1 cellular context compared by ENCODE assay signal in the genomic region with DNA sequence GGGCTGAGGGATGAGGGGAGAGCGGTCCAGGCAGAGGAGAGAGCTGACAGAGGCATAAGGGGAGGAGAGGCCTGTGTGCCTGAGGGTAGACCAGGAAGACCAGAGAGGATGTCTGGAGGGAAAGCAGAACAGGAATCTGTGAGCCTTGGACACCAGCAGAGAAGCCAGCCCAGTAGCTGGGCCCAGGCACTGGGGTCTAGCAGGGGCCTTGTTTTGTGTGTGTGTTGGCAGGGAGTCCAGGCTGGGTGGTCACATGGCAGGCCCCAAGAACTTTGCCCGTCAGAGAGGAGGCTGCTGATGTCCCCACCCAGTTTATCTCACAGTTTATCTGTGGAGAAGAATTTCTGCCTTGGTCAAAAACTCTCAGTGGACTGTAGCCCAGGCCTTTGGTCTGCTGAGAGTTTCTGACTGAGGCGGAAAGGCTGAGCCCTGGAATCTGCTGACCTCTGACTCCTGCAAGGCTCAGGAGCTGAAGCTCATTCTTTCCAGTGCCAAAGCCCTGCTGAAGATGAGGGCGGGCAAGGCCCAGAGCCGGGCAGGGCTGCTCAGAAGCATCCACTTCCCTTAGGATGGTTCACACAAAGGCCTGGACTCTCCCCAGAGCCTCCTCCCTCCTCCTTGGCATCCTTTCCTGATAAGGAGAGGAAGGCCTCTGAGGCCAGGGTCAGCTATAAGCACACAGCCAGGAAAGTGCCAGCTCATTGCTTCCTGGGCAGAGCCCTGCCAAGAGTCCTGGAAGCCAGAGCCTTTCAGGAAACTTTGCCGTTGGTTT.
TF ChIP-seq lines count a peak whose summit lies in the region.

No MANE protein-coding gene starts in this region.

TF ChIP-seq in IMR-90, 13 proteins besides CTCF, POLR2A, EP300 and RAD21:
- no peak for TF ChIP-seq ELK1 (IDR thresholded peaks at IDR 0.05; ENCODE audit: borderline replicate concordance, low read depth, low read length)
- TF ChIP-seq RCOR1 (IDR thresholded peaks at IDR 0.05; ENCODE audit: insufficient replicate concordance, low read length): no peak
- no peak for TF ChIP-seq CEBPB (IDR thresholded peaks at IDR 0.05; ENCODE audit: low read depth, low read length)
- no peak for TF ChIP-seq BHLHE40 (IDR thresholded peaks at IDR 0.05; ENCODE audit: low read depth, low read length)
- no peak for TF ChIP-seq SMC3 (IDR thresholded peaks at IDR 0.05; ENCODE audit: low read depth, low read length)
- TF ChIP-seq FOS (IDR thresholded peaks at IDR 0.05; ENCODE audit: low read depth, low read length): no peak
- TF ChIP-seq NFE2L2 (IDR thresholded peaks at IDR 0.05; ENCODE audit: low read depth, low read length): no peak
- TF ChIP-seq RFX5 (IDR thresholded peaks at IDR 0.05; ENCODE audit: low read depth, low read length): no peak
- no peak for TF ChIP-seq CHD1 (IDR thresholded peaks at IDR 0.05; ENCODE audit: low read depth, low read length)
